1 cellular context compared by ENCODE assay signal in genomic region chrX:109911046-109911445, GRCh38.
TF ChIP-seq lines count a peak whose summit lies in the region.

No MANE protein-coding gene starts in this region.

TF ChIP-seq in HCT116, 20 proteins besides CTCF, POLR2A, EP300 and RAD21 (continued from another document):
- TF ChIP-seq REST (IDR thresholded peaks at IDR 0.05; ENCODE audit: low read depth) (no peak), POLR2AphosphoS5 (IDR thresholded peaks at IDR 0.05; ENCODE audit: low read depth, low read length) (no peak)
